ENCODE assay signal across 7 cellular contexts in the genomic region with DNA sequence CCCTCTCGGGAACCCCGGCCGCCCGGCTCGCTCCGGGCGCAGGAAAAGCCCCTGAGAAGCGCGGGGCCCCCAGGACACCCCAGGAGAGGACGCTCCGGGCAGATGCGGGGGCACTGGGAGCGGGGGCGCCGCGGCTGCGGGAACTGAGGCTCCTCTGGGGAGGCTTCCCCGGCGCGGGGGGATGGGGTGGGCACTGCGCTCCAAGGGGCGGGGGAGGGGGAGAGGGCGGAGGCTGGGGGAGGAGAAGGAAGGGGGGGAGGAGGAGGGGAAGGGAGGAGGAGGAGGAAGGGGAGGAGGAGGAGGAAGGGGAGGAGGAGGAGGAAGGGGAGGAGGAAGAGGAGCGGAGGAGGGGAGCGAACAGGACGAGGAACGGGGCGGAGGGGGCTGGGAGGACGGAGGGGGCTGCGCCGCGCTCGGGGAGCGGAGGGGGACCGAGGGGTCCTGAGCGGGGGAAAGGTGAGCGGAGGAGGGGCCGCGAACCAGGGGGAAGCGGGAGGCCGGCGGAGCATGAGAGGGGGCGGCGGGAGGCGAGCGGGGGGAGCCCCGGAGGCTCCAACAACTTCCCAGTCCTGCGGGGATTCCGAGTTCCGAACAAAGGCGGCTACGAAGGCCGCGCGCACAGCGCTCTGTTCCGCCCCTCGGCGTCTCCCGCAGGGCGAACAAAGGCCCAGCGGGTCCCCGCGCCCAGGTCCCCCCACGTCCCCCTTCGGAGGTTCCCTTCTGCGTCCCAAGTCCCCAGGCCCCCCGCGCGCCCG. TPM values are rescaled to one million over a fixed set of nuclear protein-coding genes. Genes with fewer than 3 reads are reported as not detected.
A peak's percentile ranks its signal among the peaks of the same experiment; 100 is the strongest.
DNase-seq lines count a peak whose midpoint lies in the region; ATAC-seq and TF ChIP-seq lines count a peak whose summit lies in the region.

No MANE protein-coding gene starts in this region.

- H3K27me3 ChIP-seq in Loucy (ENCODE audit: insufficient read depth, low read length, poor library complexity, severe bottlenecking): no peaks in the 10 kb centered on the region
- H3K27me3 ChIP-seq in testis: no peaks in the 10 kb centered on the region

- H3K27ac ChIP-seq in testis: peak overlapping the region; percentile 91 to 92

- BruUV-seq in MCF 10A (replicated peaks; lab: Mats Ljungman, UMichigan): no TSS peak

- CTCF ChIA-PET in MCF 10A (lab: Yijun Ruan, JAX): interaction anchor here (1.3 to 2.7 kb wide), 5 partner anchors 12 to 191 kb away, joined by 3 to 38 read pairs (median 4); no protein-coding TSS in a partner anchor

- H3K4me3 ChIP-seq in Loucy (ENCODE audit: low read length, poor library complexity, severe bottlenecking): peak overlapping the region; percentile 81
- peak overlapping the region; percentile 66 to 69 for H3K4me3 ChIP-seq in testis

- POLR2A ChIA-PET in MCF 10A (lab: Yijun Ruan, JAX): interaction anchor here (1.6 to 2.5 kb wide), 3 partner anchors 10 to 68 kb away, joined by 7 to 10 read pairs (median 8); no protein-coding TSS in a partner anchor

- peaks cover 59% of the 10 kb centered on the region for H3K79me2 ChIP-seq in Loucy (ENCODE audit: insufficient read depth, low read length)

- peaks cover 24% of the 10 kb centered on the region for H3K36me3 Mint-ChIP-seq in MCF 10A (ENCODE audit: insufficient read depth, unreplicated experiment)

- H2AFZ ChIP-seq in Loucy (ENCODE audit: low read length): no peak overlapping the region

- peak; percentile 36 for DNase-seq in MCF 10A (ENCODE audit: unreplicated experiment)
- peak; percentile 57 for DNase-seq in kidney tubule cell (ENCODE audit: low spot score)
- no peak for DNase-seq in testis

- intact Hi-C loops in MCF 10A (cut with micrococcal nuclease): loop anchor here (1.0 to 5.0 kb wide), 4 partner anchors 36 to 189 kb away; no protein-coding TSS in a partner anchor
- intact Hi-C loops in testis (cut with DNase I; ENCODE audit: low total_unique reads): no loop called here

- H3K36me3 ChIP-seq in Loucy (ENCODE audit: insufficient read depth, low read length) (no peaks in the 10 kb centered on the region), testis (ENCODE audit: low read depth, missing control alignments) (no peaks in the 10 kb centered on the region)

- peaks cover 24% of the 10 kb centered on the region for H4K20me1 ChIP-seq in Loucy (ENCODE audit: insufficient read depth, low read length, poor library complexity, severe bottlenecking)

- no peaks in the 10 kb centered on the region for H3K9me3 Mint-ChIP-seq in MCF 10A (ENCODE audit: unreplicated experiment)

- H3K9me3 ChIP-seq in Loucy (ENCODE audit: insufficient read depth, low read depth, low read length) (no peaks in the 10 kb centered on the region), testis (no peaks in the 10 kb centered on the region)

- no peak for TF ChIP-seq CTCF in Loucy (conservative IDR thresholded peaks at IDR 0.05; ENCODE audit: low read length)
- no peak for TF ChIP-seq CTCF in MCF 10A (IDR thresholded peaks at IDR 0.05; ENCODE audit: unreplicated experiment)
- no peak for TF ChIP-seq CTCF in testis (IDR thresholded peaks at IDR 0.05)

- H3K9me2 ChIP-seq in Loucy (replicated peaks; ENCODE audit: low read depth, low read length): no peaks in the 10 kb centered on the region

- peak overlapping the region; percentile 79 for H3K4me3 Mint-ChIP-seq in MCF 10A (ENCODE audit: unreplicated experiment)

- no peaks in the 10 kb centered on the region for H3K27me3 Mint-ChIP-seq in MCF 10A (ENCODE audit: insufficient read depth, unreplicated experiment)

- peak overlapping the region; percentile 90 for H3K27ac Mint-ChIP-seq in MCF 10A (ENCODE audit: low read depth, unreplicated experiment)

- TF ChIP-seq POLR2A in testis (IDR thresholded peaks at IDR 0.05): no peak

- 0% methylated on average over 1 to 52 of the region's 71 CpGs for WGBS in testis, 2 donors

- H3K4me1 ChIP-seq in Loucy (ENCODE audit: insufficient read depth, low read length, poor library complexity, severe bottlenecking) (peaks cover 11% of the 10 kb centered on the region), testis (no peaks in the 10 kb centered on the region)

- H3K4me2 ChIP-seq in Loucy (ENCODE audit: low read depth, low read length, poor library complexity, severe bottlenecking): peak overlapping the region; percentile 60

- H3K9ac ChIP-seq in Loucy (ENCODE audit: low read depth, low read length, poor library complexity, severe bottlenecking): peak overlapping the region; percentile 83

- ATAC-seq in HG02870 (IDR thresholded peaks at IDR 0.05; ENCODE audit: unreplicated experiment): no peak
- no peak for ATAC-seq in GM18909 (IDR thresholded peaks at IDR 0.05; ENCODE audit: poor library complexity, unreplicated experiment)
- ATAC-seq in GM21423 (IDR thresholded peaks at IDR 0.05; ENCODE audit: unreplicated experiment): no peak

- peaks cover 7% of the 10 kb centered on the region for H3K4me1 Mint-ChIP-seq in MCF 10A (ENCODE audit: insufficient read depth, unreplicated experiment)

- H3F3A ChIP-seq in Loucy (ENCODE audit: low read depth): no peaks in the 10 kb centered on the region

RNA-seq across cellular contexts. Expression of a gene that starts 0.7 kb away (rescaled TPM):
- total RNA-seq in MCF 10A (2022) (96.1 and 114 TPM in 2 replicates), testis (10 to 100 TPM; 33.8 to 41.8 TPM)
- 26.7 TPM for polyA plus RNA-seq in testis (ENCODE audit: insufficient read depth, low read depth, low replicate concordance)
